ENCODE assay signal across 28 cellular contexts in genomic region chr12:109776624-109777023, GRCh38. TPM values are rescaled to one million over a fixed set of nuclear protein-coding genes. Genes with fewer than 3 reads are reported as not detected.
"Had no signal": no experiment of that assay in that cellular context is flagged by ENCODE, and none has a peak within 500 bp of the region (broad histone marks: within the 10 kb centered on the region; RNA-seq: fewer than 3 reads in every experiment).

No MANE protein-coding gene starts in this region.

- DNase-seq: activated B cell treated with CpG ODN at 0.5 μM for 24 hours; activated CD4-positive, alpha-beta T cell treated with anti-CD3 and anti-CD28 coated beads for 1 hour; activated CD4-positive, alpha-beta T cell treated with anti-CD3 and anti-CD28 coated beads, Interleukin-2, amount 10 ng/mL, durations not matched to agents 24 days and 14 days; activated CD4-positive, alpha-beta T cell treated with anti-CD3 and anti-CD28 coated beads, Interleukin-2, amount 50 U/mL, for 48 hours; activated CD8-positive, alpha-beta memory T cell treated with anti-CD3 and anti-CD28 coated beads for 24 hours; activated gamma-delta T cell; activated naive CD4-positive, alpha-beta T cell treated with anti-CD3 and anti-CD28 coated beads, Interleukin-2, amount 10 ng/mL, durations not matched to agents 7 days and 5 days; activated naive CD8-positive, alpha-beta T cell treated with anti-CD3 and anti-CD28 coated beads for 36 hours; activated T-cell treated with anti-CD3 and anti-CD28 coated beads, Interleukin-2, amount 50 U/mL, for 48 hours; central memory CD4-positive, alpha-beta T cell; Kasumi-1; NCI-H1048; NCI-H146; NCI-H187 treated with DMSO at 0.1 percent for 48 hours; NCI-H2081 treated with DMSO at 0.1 percent for 48 hours; NCI-H226; NCI-H774; OCI-M1; RPMI8226; SHP77; T-helper 2 cell; T1000 had no signal

- H3K36me3 ChIP-seq: SJSA1 had no signal

- H3K9me3 Mint-ChIP-seq: activated B cell treated with CpG ODN at 0.5 μM for 24 hours; activated CD4-positive, alpha-beta T cell treated with anti-CD3 and anti-CD28 coated beads, Interleukin-2, amount 10 ng/mL, durations not matched to agents 24 days and 14 days; activated naive CD8-positive, alpha-beta T cell treated with anti-CD3 and anti-CD28 coated beads for 36 hours; activated T-helper 17 cell treated with anti-CD3 and anti-CD28 coated beads, Interleukin-2, amount 50 U/mL, for 72 hours had no signal

- H3K4me3 Mint-ChIP-seq: activated B cell treated with CpG ODN at 0.5 μM for 24 hours; activated CD4-positive, alpha-beta T cell treated with anti-CD3 and anti-CD28 coated beads, Interleukin-2, amount 10 ng/mL, durations not matched to agents 24 days and 14 days; activated naive CD4-positive, alpha-beta T cell treated with anti-CD3 and anti-CD28 coated beads, Interleukin-2, amount 10 ng/mL, durations not matched to agents 7 days and 5 days had no signal

- H3K4me3 ChIP-seq: K562, SJSA1 had no signal

- ATAC-seq: activated T-helper 17 cell treated with anti-CD3 and anti-CD28 coated beads, Interleukin-2, amount 50 U/mL, for 72 hours; K562; Panc1; SK-N-SH treated with all-trans-retinoic acid at 6 μM for 48 hours had no signal

- H3K4me1 ChIP-seq: SJSA1 had no signal

- H3K27me3 ChIP-seq: SJSA1 had no signal

- H3K27me3 Mint-ChIP-seq: activated B cell treated with CpG ODN at 0.5 μM for 24 hours; activated CD4-positive, alpha-beta T cell treated with anti-CD3 and anti-CD28 coated beads, Interleukin-2, amount 10 ng/mL, durations not matched to agents 24 days and 14 days; activated T-helper 17 cell treated with anti-CD3 and anti-CD28 coated beads, Interleukin-2, amount 50 U/mL, for 72 hours had no signal

- H3K36me3 Mint-ChIP-seq: activated naive CD8-positive, alpha-beta T cell treated with anti-CD3 and anti-CD28 coated beads for 36 hours had no signal

- H3K27ac Mint-ChIP-seq: activated B cell treated with CpG ODN at 0.5 μM for 24 hours; activated CD4-positive, alpha-beta T cell treated with anti-CD3 and anti-CD28 coated beads, Interleukin-2, amount 10 ng/mL, durations not matched to agents 24 days and 14 days; activated naive CD4-positive, alpha-beta T cell treated with anti-CD3 and anti-CD28 coated beads, Interleukin-2, amount 10 ng/mL, durations not matched to agents 7 days and 5 days; activated naive CD8-positive, alpha-beta T cell treated with anti-CD3 and anti-CD28 coated beads for 36 hours had no signal

RNA-seq across cellular contexts. Expression of gene TRPV4, which starts 56.6 kb away (rescaled TPM):
- total RNA-seq: activated B cell treated with CpG ODN at 0.5 μM for 24 hours; activated CD4-positive, alpha-beta T cell treated with anti-CD3 and anti-CD28 coated beads, Interleukin-2, amount 10 ng/mL, durations not matched to agents 24 days and 14 days; activated naive CD8-positive, alpha-beta T cell treated with anti-CD3 and anti-CD28 coated beads for 36 hours; activated T-helper 17 cell treated with anti-CD3 and anti-CD28 coated beads, Interleukin-2, amount 50 U/mL, for 72 hours; K562; NCI-H460 had no signal
